Comparison of ENCODE assay signal across 1 cellular context in genomic region chr1:201916649-201917249, GRCh38.
TF ChIP-seq lines count a peak whose summit lies in the region.

No MANE protein-coding gene starts in this region.

TF ChIP-seq in K562, 482 proteins besides CTCF, POLR2A, EP300 and RAD21 (continued from another document):
- TF ChIP-seq ZNF407 (IDR thresholded peaks at IDR 0.05; ENCODE audit: low read depth) (no peak), PYGO2 (tag; IDR thresholded peaks at IDR 0.05) (no peak)
